16 cellular contexts compared by ENCODE assay signal in the genomic region with DNA sequence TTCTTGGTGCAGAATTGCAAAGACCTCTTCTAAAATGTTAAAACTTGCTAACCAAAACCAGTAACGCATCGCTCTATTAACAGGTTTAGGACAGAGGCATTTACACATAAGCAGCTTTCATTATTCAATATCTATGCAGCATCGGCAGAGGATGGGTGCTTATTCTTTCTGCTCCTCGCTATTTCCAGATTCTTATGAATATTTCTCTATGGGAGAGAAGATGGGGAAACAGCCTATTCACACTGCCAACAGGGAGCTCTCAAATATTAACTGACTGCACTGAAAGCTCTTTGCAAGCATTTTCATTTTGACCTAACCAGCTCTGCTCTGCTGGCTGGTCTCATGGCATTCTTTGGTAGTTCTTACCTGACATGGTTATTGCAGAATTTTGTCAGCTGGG. TPM values are rescaled to one million over a fixed set of nuclear protein-coding genes. Genes with fewer than 3 reads are reported as not detected.
DNase-seq lines count a peak whose midpoint lies in the region; ATAC-seq, FAIRE-seq and TF ChIP-seq lines count a peak whose summit lies in the region.
"Had no signal": no experiment of that assay in that cellular context is flagged by ENCODE, and none has a peak within 500 bp of the region (broad histone marks: within the 10 kb centered on the region; RNA-seq: fewer than 3 reads in every experiment).

No MANE protein-coding gene starts in this region.

- peaks cover 5% of the 10 kb centered on the region for H3K9me3 ChIP-seq in psoas muscle
- H3K9me3 ChIP-seq: esophagus muscularis mucosa, MG63, Peyer's patch, tibial artery had no signal

- H3K27ac Mint-ChIP-seq in activated naive CD8-positive, alpha-beta T cell treated with anti-CD3 and anti-CD28 coated beads, Interleukin-2, amount 50 U/mL, for 24 hours: peak overlapping the region; percentile 88
- H3K27ac Mint-ChIP-seq: activated T-helper 1 cell treated with anti-CD3 and anti-CD28 coated beads, Interleukin-12 subunit alpha, Interleukin-12 subunit beta, Interleukin-2, Interleukin-4 antibody, amounts not matched to agents 30 ng/mL and 10 ng/mL and 1 ng/mL, durations not matched to agents 14 hours and 24 hours and 36 hours had no signal

- peaks cover 0 to 16% of the 10 kb centered on the region in 2 donors for H3K36me3 ChIP-seq in psoas muscle (ENCODE audit: insufficient read depth in 1 of 2, low read depth in 1 of 2)
- H3K36me3 ChIP-seq: cardiac muscle cell, MG63, Peyer's patch, tibial artery had no signal

- WGBS in psoas muscle, 3 donors: 82 to 99% (median 93%) methylated on average over 4 of the region's 4 CpGs

- in situ Hi-C loops in G401 (cut with HindIII; ENCODE audit: low sequenced_read_pairs): no loop called here

- intact Hi-C loops in psoas muscle (cut with DNase I): no loop called here

- no peak overlapping the region for H3K4me3 ChIP-seq in psoas muscle
- H3K4me3 ChIP-seq: cardiac muscle cell, esophagus muscularis mucosa, MG63, Peyer's patch, tibial artery had no signal

- no peak for TF ChIP-seq CTCF in psoas muscle (IDR thresholded peaks at IDR 0.05)

- peak; percentile 21 for DNase-seq in G401 (ENCODE audit: low spot score)
- DNase-seq in GM19239 (ENCODE audit: insufficient read length, low spot score): no peak
- DNase-seq in activated naive CD8-positive, alpha-beta T cell treated with anti-CD3 and anti-CD28 coated beads, Interleukin-2, amount 50 U/mL, for 24 hours: no peak
- no peak for DNase-seq in psoas muscle
- no peak for DNase-seq in HPDE6-E6E7 (ENCODE audit: extremely low spot score)
- DNase-seq in stimulated activated CD4-positive, alpha-beta T cell treated with anti-CD3 and anti-CD28 coated beads, Interleukin-4, amount 100 ng/mL, for 24 hours: no peak
- DNase-seq in NCI-H1930 (lab: John Stamatoyannopoulos, UW): no peak
- DNase-seq: Calu3, left colon, MG63, NCI-H1436 treated with DMSO at 0.1 percent for 48 hours, Peyer's patch, tibial artery had no signal

- H3K27me3 Mint-ChIP-seq in activated naive CD8-positive, alpha-beta T cell treated with anti-CD3 and anti-CD28 coated beads, Interleukin-2, amount 50 U/mL, for 24 hours: no peaks in the 10 kb centered on the region

- no peak for ATAC-seq in activated naive CD8-positive, alpha-beta T cell treated with anti-CD3 and anti-CD28 coated beads, Interleukin-2, amount 50 U/mL, for 24 hours
- no peak for ATAC-seq in psoas muscle
- ATAC-seq: left colon had no signal

- no peaks in the 10 kb centered on the region for H3K27me3 ChIP-seq in psoas muscle (ENCODE audit: insufficient read depth in 3 of 3, low read length in 2 of 3)
- H3K27me3 ChIP-seq: cardiac muscle cell, esophagus muscularis mucosa, Peyer's patch, tibial artery had no signal

- FAIRE-seq in GM19239 (lab: Jason Lieb, UNC): peak; percentile 89

- H3K27ac ChIP-seq in psoas muscle: peak overlapping the region; percentile 62
- H3K27ac ChIP-seq: cardiac muscle cell, esophagus muscularis mucosa, Peyer's patch, tibial artery had no signal

- peaks cover 63% of the 10 kb centered on the region for H3K4me1 Mint-ChIP-seq in activated naive CD8-positive, alpha-beta T cell treated with anti-CD3 and anti-CD28 coated beads, Interleukin-2, amount 50 U/mL, for 24 hours

- peaks cover 22% of the 10 kb centered on the region for H3K4me1 ChIP-seq in psoas muscle

- H3K36me3 Mint-ChIP-seq in activated naive CD8-positive, alpha-beta T cell treated with anti-CD3 and anti-CD28 coated beads, Interleukin-2, amount 50 U/mL, for 24 hours (ENCODE audit: low read depth): peaks cover 30% of the 10 kb centered on the region

- no peaks in the 10 kb centered on the region for H3K9me3 Mint-ChIP-seq in activated naive CD8-positive, alpha-beta T cell treated with anti-CD3 and anti-CD28 coated beads, Interleukin-2, amount 50 U/mL, for 24 hours
- H3K9me3 Mint-ChIP-seq: activated T-helper 1 cell treated with anti-CD3 and anti-CD28 coated beads, Interleukin-12 subunit alpha, Interleukin-12 subunit beta, Interleukin-2, Interleukin-4 antibody, amounts not matched to agents 30 ng/mL and 10 ng/mL and 1 ng/mL, durations not matched to agents 14 hours and 24 hours and 36 hours had no signal

- no peak overlapping the region for H3K4me3 Mint-ChIP-seq in activated naive CD8-positive, alpha-beta T cell treated with anti-CD3 and anti-CD28 coated beads, Interleukin-2, amount 50 U/mL, for 24 hours
- H3K4me3 Mint-ChIP-seq: activated T-helper 1 cell treated with anti-CD3 and anti-CD28 coated beads, Interleukin-12 subunit alpha, Interleukin-12 subunit beta, Interleukin-2, Interleukin-4 antibody, amounts not matched to agents 30 ng/mL and 10 ng/mL and 1 ng/mL, durations not matched to agents 14 hours and 24 hours and 36 hours had no signal

RNA-seq across cellular contexts. Expression of gene ATP8A1, which starts 30.3 kb away (rescaled TPM):
- 2.1 and 9.2 TPM in 2 replicates for total RNA-seq in G401 (2014; rRNA removed; shearing (Covaris generic))
- 10 to 100 TPM; 13.8 to 26.5 (median 18.2) TPM for total RNA-seq in psoas muscle
- 10 to 100 TPM in 1 of 3 donors, 1 to 10 TPM in 2; 2.2 to 14.7 (median 4.0) TPM for polyA plus RNA-seq in psoas muscle
